1 cellular context compared by ENCODE assay signal in the genomic region with DNA sequence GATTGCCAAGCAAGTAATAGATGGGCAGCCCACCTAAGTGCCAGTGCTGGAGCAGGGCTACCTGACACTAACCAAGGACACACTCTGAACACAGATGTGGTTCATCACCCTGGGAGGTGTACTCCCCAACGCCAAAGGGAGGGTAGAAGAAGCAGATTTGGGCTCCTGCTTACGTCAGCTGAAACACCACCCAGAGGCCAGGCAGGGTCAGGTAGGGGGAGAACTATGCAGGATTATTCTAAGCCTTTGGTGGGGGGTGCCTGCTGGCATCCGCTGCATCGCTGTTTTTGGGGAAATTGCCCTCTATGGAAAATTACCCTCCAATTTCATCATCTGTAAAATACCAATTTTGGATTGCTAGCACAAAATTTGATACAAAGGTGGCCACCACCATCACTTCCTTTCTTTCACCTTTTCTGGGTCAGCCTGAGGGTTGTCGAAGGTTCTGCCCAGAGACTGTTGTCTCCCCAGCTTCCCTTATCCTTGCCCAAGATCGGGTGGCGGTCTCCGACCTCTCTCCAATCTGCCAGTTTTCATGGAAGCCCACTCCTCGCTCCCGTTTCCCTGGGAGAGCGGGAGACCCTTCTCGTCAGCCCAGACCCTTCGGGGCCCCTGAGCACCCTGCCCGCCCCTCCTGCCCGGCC.
TF ChIP-seq lines count a peak whose summit lies in the region.

No MANE protein-coding gene starts in this region.

TF ChIP-seq in IMR-90, 13 proteins besides CTCF, POLR2A, EP300 and RAD21:
- TF ChIP-seq NFE2L2 (IDR thresholded peaks at IDR 0.05; ENCODE audit: low read depth, low read length) (no peak), SMC3 (IDR thresholded peaks at IDR 0.05; ENCODE audit: low read depth, low read length) (no peak), MXI1 (IDR thresholded peaks at IDR 0.05; ENCODE audit: borderline replicate concordance, low read depth, low read length) (no peak), MAFK (IDR thresholded peaks at IDR 0.05; ENCODE audit: low read depth, low read length) (no peak), MAZ (IDR thresholded peaks at IDR 0.05; ENCODE audit: borderline replicate concordance, low read depth, low read length) (no peak), FOS (IDR thresholded peaks at IDR 0.05; ENCODE audit: low read depth, low read length) (no peak), CHD1 (IDR thresholded peaks at IDR 0.05; ENCODE audit: low read depth, low read length) (no peak), CEBPB (IDR thresholded peaks at IDR 0.05; ENCODE audit: low read depth, low read length) (no peak), RFX5 (IDR thresholded peaks at IDR 0.05; ENCODE audit: low read depth, low read length) (no peak), BHLHE40 (IDR thresholded peaks at IDR 0.05; ENCODE audit: low read depth, low read length) (no peak), RCOR1 (IDR thresholded peaks at IDR 0.05; ENCODE audit: insufficient replicate concordance, low read length) (no peak)
- TF ChIP-seq, protein P1, sequence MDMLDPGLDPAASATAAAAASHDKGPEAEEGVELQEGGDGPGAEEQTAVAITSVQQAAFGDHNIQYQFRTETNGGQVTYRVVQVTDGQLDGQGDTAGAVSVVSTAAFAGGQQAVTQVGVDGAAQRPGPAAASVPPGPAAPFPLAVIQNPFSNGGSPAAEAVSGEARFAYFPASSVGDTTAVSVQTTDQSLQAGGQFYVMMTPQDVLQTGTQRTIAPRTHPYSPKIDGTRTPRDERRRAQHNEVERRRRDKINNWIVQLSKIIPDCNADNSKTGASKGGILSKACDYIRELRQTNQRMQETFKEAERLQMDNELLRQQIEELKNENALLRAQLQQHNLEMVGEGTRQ (IDR thresholded peaks at IDR 0.05; ENCODE audit: low read depth, low read length) = no peak
- TF ChIP-seq, protein P2, sequence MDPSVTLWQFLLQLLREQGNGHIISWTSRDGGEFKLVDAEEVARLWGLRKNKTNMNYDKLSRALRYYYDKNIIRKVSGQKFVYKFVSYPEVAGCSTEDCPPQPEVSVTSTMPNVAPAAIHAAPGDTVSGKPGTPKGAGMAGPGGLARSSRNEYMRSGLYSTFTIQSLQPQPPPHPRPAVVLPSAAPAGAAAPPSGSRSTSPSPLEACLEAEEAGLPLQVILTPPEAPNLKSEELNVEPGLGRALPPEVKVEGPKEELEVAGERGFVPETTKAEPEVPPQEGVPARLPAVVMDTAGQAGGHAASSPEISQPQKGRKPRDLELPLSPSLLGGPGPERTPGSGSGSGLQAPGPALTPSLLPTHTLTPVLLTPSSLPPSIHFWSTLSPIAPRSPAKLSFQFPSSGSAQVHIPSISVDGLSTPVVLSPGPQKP (IDR thresholded peaks at IDR 0.05; ENCODE audit: borderline replicate concordance, low read depth, low read length) = no peak
